In the genomic region with DNA sequence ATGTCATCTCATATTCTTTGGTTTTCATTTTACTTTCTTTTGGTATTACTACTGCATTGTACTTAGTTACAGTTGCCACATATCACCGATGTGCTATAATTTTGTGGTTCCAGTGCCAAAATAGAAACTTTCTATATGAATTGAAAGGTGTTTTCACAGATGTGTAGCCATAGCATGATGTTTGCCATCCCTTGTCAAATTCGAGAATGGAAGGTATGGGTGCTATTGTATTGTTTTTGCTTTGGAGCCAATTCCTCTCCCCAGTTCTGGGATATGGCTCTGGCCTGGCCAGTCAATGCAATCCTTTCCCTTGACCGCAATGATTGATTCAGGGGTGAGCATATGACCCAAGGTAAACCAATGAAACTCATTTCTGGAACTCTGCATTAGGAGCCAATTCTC, we compare ENCODE assay signal across 12 cellular contexts.
DNase-seq lines count a peak whose midpoint lies in the region; ATAC-seq and TF ChIP-seq lines count a peak whose summit lies in the region.
"Had no signal": no experiment of that assay in that cellular context is flagged by ENCODE, and none has a peak within 500 bp of the region (broad histone marks: within the 10 kb centered on the region; RNA-seq: fewer than 3 reads in every experiment).

No MANE protein-coding gene starts in this region.

- intact Hi-C loops in posterior cingulate gyrus (cut with DNase I) = no loop called here

- in situ Hi-C loops in GM13977 (cut with MboI; ENCODE audit: low pct_unique_long_range_greater_than_20kb, low sequenced_read_pairs, unreplicated experiment) = no loop called here

- no peak for TF ChIP-seq CTCF in GM13977 (IDR thresholded peaks at IDR 0.05; ENCODE audit: extremely low read depth, insufficient read depth, missing control alignments)

- DNase-seq in GM13977 (ENCODE audit: low spot score) (peak; percentile 37), EL (no peak), NCI-H2196 (lab: John Stamatoyannopoulos, UW; ENCODE audit: unreplicated experiment) (no peak), posterior cingulate gyrus (no peak), RKO (ENCODE audit: low spot score) (no peak)
- peak; percentile 22 to 23 for DNase-seq in activated T-cell treated with anti-CD3 and anti-CD28 coated beads, Interleukin-2, amount 50 U/mL, for 48 hours
- DNase-seq: activated B cell treated with CpG ODN at 0.5 μM for 24 hours, C1 segment of cervical spinal cord, foreskin keratinocyte, MG63 had no signal

- ATAC-seq in GM18909 (IDR thresholded peaks at IDR 0.05; ENCODE audit: poor library complexity, unreplicated experiment) = peak; percentile 74
- peak; percentile 81 for ATAC-seq in HG02852 (IDR thresholded peaks at IDR 0.05; ENCODE audit: unreplicated experiment)
- ATAC-seq: foreskin keratinocyte had no signal

Comparison
In these comparisons a context has a peak if more than half of its experiments do, and no peak if none do; other contexts are left out.
1. DNase-seq: peak in GM13977 (single experiment) and activated T-cell treated with anti-CD3 and anti-CD28 coated beads, Interleukin-2, amount 50 U/mL, for 48 hours (2 of 2); none in EL (single experiment), NCI-H2196 (single experiment), posterior cingulate gyrus (0 of 10) and RKO (single experiment).